In genomic region chr1:3926956-3927355, GRCh38 we compare ENCODE assay signal across 27 cellular contexts.
"Had no signal": no experiment of that assay in that cellular context is flagged by ENCODE, and none has a peak within 500 bp of the region (broad histone marks: within the 10 kb centered on the region; RNA-seq: fewer than 3 reads in every experiment).

No MANE protein-coding gene starts in this region.

- FAIRE-seq: pancreas, small intestine had no signal

- DNase-seq: naive thymus-derived CD8-positive, alpha-beta T cell; nephron progenitor cell; nucleus accumbens; pancreas; psoas muscle; right cardiac atrium; right lobe of liver; sigmoid colon; small intestine; stimulated activated CD4-positive, alpha-beta T cell treated with anti-CD3 and anti-CD28 coated beads, Interleukin-15, amount 100 ng/mL, for 24 hours; stimulated activated CD4-positive, alpha-beta T cell treated with anti-CD3 and anti-CD28 coated beads, Interleukin-2, amount 100 ng/mL, for 24 hours; stimulated activated CD4-positive, alpha-beta T cell treated with anti-CD3 and anti-CD28 coated beads, Interleukin-2, amount 100 ng/mL, for 48 hours; stimulated activated CD4-positive, alpha-beta T cell treated with anti-CD3 and anti-CD28 coated beads, Interleukin-4, amount 100 ng/mL, for 24 hours; stimulated activated naive B cell treated with anti-CD40 and anti-IgM and Interleukin-4, amounts not matched to agents 10 μg/mL and 1 μg/mL and 100 μg/mL, for 72 hours; stimulated activated naive CD4-positive, alpha-beta T cell treated with Interleukin-2 at 50 U/mL for 16 hours; stomach; thyroid gland; trophoblast cell; upper lobe of left lung; uterus had no signal

- H3K4me1 ChIP-seq: pancreas, psoas muscle, right lobe of liver, thyroid gland, upper lobe of left lung, uterus had no signal

- H3K9me3 ChIP-seq: neutrophil, pancreas, psoas muscle, right lobe of liver, sigmoid colon, stomach, thoracic aorta, thyroid gland, tibial nerve, upper lobe of left lung, uterus had no signal

- H3K9me3 Mint-ChIP-seq: stimulated activated effector memory CD8-positive, alpha-beta T cell treated with anti-CD3 and anti-CD28 coated beads, Interleukin-12 subunit alpha, Interleukin-12 subunit beta, amount 100 ng/mL, for 72 hours had no signal

- H3K36me3 ChIP-seq: neutrophil, pancreas, right lobe of liver, sigmoid colon, stomach, thoracic aorta, thyroid gland, tibial nerve, upper lobe of left lung, uterus had no signal

- H3K4me3 ChIP-seq: pancreas, psoas muscle, right lobe of liver, sigmoid colon, stomach, thoracic aorta, thyroid gland, tibial nerve, upper lobe of left lung, uterus had no signal

- H3K36me3 Mint-ChIP-seq: naive thymus-derived CD8-positive, alpha-beta T cell; stimulated activated effector memory CD8-positive, alpha-beta T cell treated with anti-CD3 and anti-CD28 coated beads, Interleukin-12 subunit alpha, Interleukin-12 subunit beta, amount 100 ng/mL, for 72 hours; stimulated activated naive B cell treated with anti-CD40 and anti-IgM and Interleukin-4, amounts not matched to agents 10 μg/mL and 1 μg/mL and 100 μg/mL, for 72 hours had no signal

- H3K4me3 Mint-ChIP-seq: naive thymus-derived CD8-positive, alpha-beta T cell; natural killer cell treated with Interleukin-12 subunit alpha and Interleukin-12 subunit beta and Interleukin-15 and Interleukin-18, amount 100 ng/mL, for 72 hours; nephron progenitor cell; neural crest cell; stimulated activated effector memory CD8-positive, alpha-beta T cell treated with anti-CD3 and anti-CD28 coated beads, Interleukin-12 subunit alpha, Interleukin-12 subunit beta, amount 100 ng/mL, for 72 hours; stimulated activated naive B cell treated with anti-CD40 and anti-IgM and Interleukin-4, amounts not matched to agents 10 μg/mL and 1 μg/mL and 100 μg/mL, for 72 hours; stimulated activated naive CD8-positive, alpha-beta T cell treated with anti-CD3 and anti-CD28 coated beads, Interleukin-15, Interleukin-2, amounts not matched to agents 100 ng/mL and 50 ng/mL, for 24 hours had no signal

- H3K27ac Mint-ChIP-seq: naive thymus-derived CD8-positive, alpha-beta T cell; natural killer cell treated with Interleukin-12 subunit alpha and Interleukin-12 subunit beta and Interleukin-15 and Interleukin-18, amount 100 ng/mL, for 72 hours; nephron progenitor cell; stimulated activated effector memory CD8-positive, alpha-beta T cell treated with anti-CD3 and anti-CD28 coated beads, Interleukin-12 subunit alpha, Interleukin-12 subunit beta, amount 100 ng/mL, for 72 hours; stimulated activated naive B cell treated with anti-CD40 and anti-IgM and Interleukin-4, amounts not matched to agents 10 μg/mL and 1 μg/mL and 100 μg/mL, for 72 hours; stimulated activated naive CD8-positive, alpha-beta T cell treated with anti-CD3 and anti-CD28 coated beads, Interleukin-15, Interleukin-2, amounts not matched to agents 100 ng/mL and 50 ng/mL, for 24 hours had no signal

- H3K27me3 ChIP-seq: pancreas, right lobe of liver, thyroid gland, upper lobe of left lung, uterus had no signal

- ATAC-seq: naive thymus-derived CD8-positive, alpha-beta T cell; natural killer cell treated with Interleukin-12 subunit alpha and Interleukin-12 subunit beta and Interleukin-15 and Interleukin-18, amount 100 ng/mL, for 72 hours; pancreas; psoas muscle; right cardiac atrium; right lobe of liver; stimulated activated effector memory CD8-positive, alpha-beta T cell treated with anti-CD3 and anti-CD28 coated beads, Interleukin-12 subunit alpha, Interleukin-12 subunit beta, amount 100 ng/mL, for 72 hours; stimulated activated naive B cell treated with anti-CD40 and anti-IgM and Interleukin-4, amounts not matched to agents 10 μg/mL and 1 μg/mL and 100 μg/mL, for 72 hours had no signal

- H3K27ac ChIP-seq: neutrophil, pancreas, psoas muscle, right lobe of liver, sigmoid colon, stomach, thoracic aorta, thyroid gland, tibial nerve, upper lobe of left lung, uterus had no signal
